In the genomic region with DNA sequence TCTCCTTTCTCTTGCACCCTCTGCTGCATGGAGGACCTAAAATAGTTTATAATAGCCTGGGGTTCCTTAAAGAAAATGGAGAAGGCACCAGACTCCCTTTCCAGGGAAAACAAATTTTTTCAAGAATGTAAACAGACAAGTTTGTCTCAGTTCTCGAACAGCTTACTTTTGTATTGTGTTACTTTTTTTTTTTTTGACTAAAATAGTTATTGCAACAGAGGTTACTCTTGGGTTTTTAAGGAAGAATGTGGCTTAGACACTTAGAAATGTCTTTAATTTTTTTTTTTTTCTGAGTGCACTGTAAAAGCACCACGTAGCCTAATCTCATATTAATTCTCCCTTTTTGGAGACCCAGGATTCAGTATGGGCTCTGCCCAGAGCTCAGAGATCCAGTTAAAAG, we compare ENCODE assay signal across 21 cellular contexts.
DNase-seq lines count a peak whose midpoint lies in the region; ATAC-seq, FAIRE-seq and TF ChIP-seq lines count a peak whose summit lies in the region.
"Had no signal": no experiment of that assay in that cellular context is flagged by ENCODE, and none has a peak within 500 bp of the region (broad histone marks: within the 10 kb centered on the region; RNA-seq: fewer than 3 reads in every experiment).

No MANE protein-coding gene starts in this region.

- H3K27me3 Mint-ChIP-seq in activated T-helper 17 cell treated with anti-CD3 and anti-CD28 coated beads, Interleukin-2, amount 50 U/mL, for 72 hours, result no peaks in the 10 kb centered on the region
- H3K27me3 Mint-ChIP-seq: activated B cell treated with CpG ODN at 0.5 μM for 24 hours had no signal

- peaks cover 0 to 22% of the 10 kb centered on the region in 2 donors for H3K36me3 ChIP-seq in left lung
- H3K36me3 ChIP-seq in aorta (ENCODE audit: control insufficient read depth in 1 of 2, insufficient read depth in 2 of 2, low read length in 1 of 2), result peaks cover 2 to 4% of the 10 kb centered on the region in 2 donors
- H3K36me3 ChIP-seq in mammary epithelial cell (ENCODE audit: insufficient read depth, low read length), result no peaks in the 10 kb centered on the region

- FAIRE-seq in HTR-8/SVneo (lab: Jason Lieb, UNC), result no peak
- FAIRE-seq: D721Med had no signal

- DNase-seq in Right ventricle myocardium superior, result no peak
- DNase-seq in Right ventricle myocardium inferior (ENCODE audit: missing footprints), result no peak
- no peak for DNase-seq in left lung
- no peak for DNase-seq in aorta
- DNase-seq in stimulated activated CD4-positive, alpha-beta T cell treated with anti-CD3 and anti-CD28 coated beads, Interleukin-4, amount 100 ng/mL, for 24 hours, result no peak
- no peak for DNase-seq in mammary epithelial cell
- DNase-seq in HTR-8/SVneo (ENCODE audit: insufficient read length, low spot score), result no peak
- DNase-seq: activated B cell treated with CpG ODN at 0.5 μM for 24 hours; activated naive CD4-positive, alpha-beta T cell treated with anti-CD3 and anti-CD28 coated beads for 36 hours; esophagus squamous epithelium; GOT3; KG1; NCI-H1417; NCI-H2171 treated with DMSO at 0.1 percent for 48 hours; stimulated activated naive CD4-positive, alpha-beta T cell treated with Interleukin-2 at 50 U/mL for 16 hours had no signal

- dilution Hi-C loops in mammary epithelial cell (cut with HindIII; ENCODE audit: low sequenced_read_pairs), result no loop called here

- peaks cover 95% of the 10 kb centered on the region for H3K36me3 Mint-ChIP-seq in activated T-helper 17 cell treated with anti-CD3 and anti-CD28 coated beads, Interleukin-2, amount 50 U/mL, for 72 hours (ENCODE audit: low read depth)
- H3K36me3 Mint-ChIP-seq: brain had no signal

- H3K79me2 ChIP-seq in mammary epithelial cell (ENCODE audit: insufficient read depth, low read length), result no peaks in the 10 kb centered on the region

- no peak overlapping the region for H2AFZ ChIP-seq in mammary epithelial cell (ENCODE audit: low read depth, low read length)

- peaks cover 3% of the 10 kb centered on the region for H3K9me3 Mint-ChIP-seq in activated T-helper 17 cell treated with anti-CD3 and anti-CD28 coated beads, Interleukin-2, amount 50 U/mL, for 72 hours

- H3K4me3 Mint-ChIP-seq in activated T-helper 17 cell treated with anti-CD3 and anti-CD28 coated beads, Interleukin-2, amount 50 U/mL, for 72 hours, result peak overlapping the region; percentile 62
- H3K4me3 Mint-ChIP-seq: activated B cell treated with CpG ODN at 0.5 μM for 24 hours; activated naive CD4-positive, alpha-beta T cell treated with anti-CD3 and anti-CD28 coated beads for 36 hours; brain had no signal

- H3K4me3 ChIP-seq in left lung, result no peak overlapping the region
- no peak overlapping the region for H3K4me3 ChIP-seq in aorta (ENCODE audit: low read length in 2 of 2)
- H3K4me3 ChIP-seq in mammary epithelial cell (replicated peaks in 1 of 3; ENCODE audit: insufficient read depth in 1 of 3, low read depth in 2 of 3, low read length in 3 of 3), result no peak overlapping the region
- H3K4me3 ChIP-seq: esophagus squamous epithelium had no signal

- ATAC-seq in Right ventricle myocardium superior (ENCODE audit: poor library complexity) (peak; percentile 22), Right ventricle myocardium inferior (no peak), left lung (peak; percentile 26), aorta (ENCODE audit: low FRiP score) (peak; percentile 41)
- ATAC-seq in activated T-helper 17 cell treated with anti-CD3 and anti-CD28 coated beads, Interleukin-2, amount 50 U/mL, for 72 hours (replicated peaks), result no peak
- ATAC-seq: left lobe of liver had no signal

- TF ChIP-seq CTCF in left lung (IDR thresholded peaks at IDR 0.05) (no peak), mammary epithelial cell (conservative IDR thresholded peaks at IDR 0.05 in 1 of 2, IDR thresholded peaks at IDR 0.05 in 1 of 2; ENCODE audit: extremely low read depth in 1 of 2, insufficient read depth in 1 of 2, low read depth in 1 of 2, low read length in 2 of 2) (no peak)

- H3K27me3 ChIP-seq in left lung (no peaks in the 10 kb centered on the region), aorta (ENCODE audit: control insufficient read depth in 1 of 2, insufficient read depth in 2 of 2, low read length in 1 of 2) (no peaks in the 10 kb centered on the region), mammary epithelial cell (ENCODE audit: insufficient read depth, low read length) (no peaks in the 10 kb centered on the region)
- H3K27me3 ChIP-seq: esophagus squamous epithelium had no signal

- H3K4me2 ChIP-seq in mammary epithelial cell (ENCODE audit: insufficient read depth, low read depth, low read length), result no peak overlapping the region

- CTCF ChIA-PET in mammary epithelial cell (lab: Charles Lee; ENCODE audit: low non-redundant PET), result no interaction called here

- intact Hi-C loops in Right ventricle myocardium superior (cut with DNase I), result no loop called here
- intact Hi-C loops in Right ventricle myocardium inferior (cut with DNase I), result no loop called here
- intact Hi-C loops in left lung (cut with DNase I), result no loop called here
- intact Hi-C loops in aorta (cut with DNase I), result no loop called here
- intact Hi-C loops in mammary epithelial cell (cut with micrococcal nuclease), result no loop called here

- no peak overlapping the region for H3K27ac Mint-ChIP-seq in activated T-helper 17 cell treated with anti-CD3 and anti-CD28 coated beads, Interleukin-2, amount 50 U/mL, for 72 hours
- H3K27ac Mint-ChIP-seq: activated B cell treated with CpG ODN at 0.5 μM for 24 hours; activated naive CD4-positive, alpha-beta T cell treated with anti-CD3 and anti-CD28 coated beads for 36 hours; brain had no signal

- H3K4me1 ChIP-seq in left lung (peaks cover 11 to 26% of the 10 kb centered on the region in 2 donors), aorta (ENCODE audit: control insufficient read depth in 1 of 2, insufficient read depth in 2 of 2, low read length in 2 of 2) (peaks cover 2 to 6% of the 10 kb centered on the region in 2 donors), mammary epithelial cell (ENCODE audit: insufficient read depth, low read length) (no peaks in the 10 kb centered on the region)

- WGBS in aorta, 2 donors, result 0 to 5% methylated on average over 2 of the region's 2 CpGs
- 40% methylated on average over 2 of the region's 2 CpGs for whole genome bisulfite sequencing in mammary epithelial cell (ENCODE audit: low coverage, missing lambda C conversion rate)

- H3K27ac ChIP-seq in left lung, result peak overlapping the region in 1 of 2 donors; percentile 38
- H3K27ac ChIP-seq in aorta (ENCODE audit: low read depth in 1 of 2, low read length in 2 of 2), result no peak overlapping the region
- H3K27ac ChIP-seq in mammary epithelial cell (ENCODE audit: insufficient read depth, low read depth, low read length), result no peak overlapping the region
- H3K27ac ChIP-seq: HL-60, RWPE1 had no signal

- H3K9me3 ChIP-seq in left lung (peaks cover 0 to 9% of the 10 kb centered on the region in 2 donors), aorta (ENCODE audit: control insufficient read depth, low read length) (no peaks in the 10 kb centered on the region), mammary epithelial cell (replicated peaks; ENCODE audit: insufficient read depth, low read length) (peaks cover 6% of the 10 kb centered on the region)
- H3K9me3 ChIP-seq: esophagus squamous epithelium had no signal

- H4K20me1 ChIP-seq in mammary epithelial cell (ENCODE audit: insufficient read depth, low read length), result no peaks in the 10 kb centered on the region

- no peak overlapping the region for H3K9ac ChIP-seq in mammary epithelial cell (ENCODE audit: insufficient read depth, low read length)

- peaks cover 10% of the 10 kb centered on the region for H3K4me1 Mint-ChIP-seq in activated T-helper 17 cell treated with anti-CD3 and anti-CD28 coated beads, Interleukin-2, amount 50 U/mL, for 72 hours
- H3K4me1 Mint-ChIP-seq: brain had no signal

- BruUV-seq in mammary epithelial cell (replicated peaks; lab: Mats Ljungman, UMichigan), result no TSS peak

- in situ Hi-C loops in mammary epithelial cell (cut with MboI; ENCODE audit: low sequenced_read_pairs in 2 of 2), result no loop called here

Comparison
In these comparisons a context has a peak if more than half of its experiments do, and no peak if none do; other contexts are left out.
1. ATAC-seq: peak in Right ventricle myocardium superior (single experiment), left lung (single experiment) and aorta (single experiment); none in Right ventricle myocardium inferior (single experiment) and activated T-helper 17 cell treated with anti-CD3 and anti-CD28 coated beads, Interleukin-2, amount 50 U/mL, for 72 hours (single experiment).